ENCODE assay signal across 34 cellular contexts in the genomic region with DNA sequence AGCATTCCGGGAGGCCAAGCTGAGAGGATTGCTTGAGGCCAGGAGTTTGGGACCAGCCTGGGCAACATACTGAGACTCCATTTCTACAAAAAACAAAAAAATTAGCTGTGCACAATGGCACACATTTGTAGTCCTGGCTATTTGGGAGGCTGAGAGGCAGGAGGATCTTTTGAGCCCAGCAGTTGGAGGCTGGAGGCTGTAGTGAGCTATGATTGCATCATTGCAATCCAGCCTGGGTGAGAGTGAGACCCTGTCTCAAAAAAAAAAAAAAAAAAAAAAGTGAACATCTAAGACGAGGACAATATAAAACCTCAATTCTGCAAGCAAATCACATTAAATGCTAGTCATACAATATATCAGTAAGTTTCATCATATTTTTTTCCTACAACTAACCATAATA.
"Had no signal": no experiment of that assay in that cellular context is flagged by ENCODE, and none has a peak within 500 bp of the region (broad histone marks: within the 10 kb centered on the region; RNA-seq: fewer than 3 reads in every experiment).

No MANE protein-coding gene starts in this region.

- H3K9me3 ChIP-seq: MG63 had no signal

- H3K4me3 ChIP-seq: MG63 had no signal

- H3K27me3 ChIP-seq: MG63 had no signal

- DNase-seq: Karpas-422, Kasumi-1, MG63, MM.1S, MV-4-11, NCI-H1048, NCI-H1092, NCI-H1092 treated with DMSO at 0.1 percent for 48 hours, NCI-H1105, NCI-H1105 treated with DMSO at 0.1 percent for 48 hours, NCI-H1417, NCI-H1417 treated with DMSO at 0.1 percent for 48 hours, NCI-H1436, NCI-H1436 treated with DMSO at 0.1 percent for 48 hours, NCI-H146, NCI-H1694, NCI-H1694 treated with DMSO at 0.1 percent for 48 hours, NCI-H187, NCI-H187 treated with DMSO at 0.1 percent for 48 hours, NCI-H1930, NCI-H2029, NCI-H2029 treated with DMSO at 0.1 percent for 48 hours, NCI-H2081, NCI-H2081 treated with DMSO at 0.1 percent for 48 hours, NCI-H2107, NCI-H2171, NCI-H2171 treated with DMSO at 0.1 percent for 48 hours, NCI-H2227 treated with DMSO at 0.1 percent for 48 hours, NCI-H226, NCI-H345, NCI-H446, NCI-H446 treated with DMSO at 0.1 percent for 48 hours, NCI-H510A, NCI-H510A treated with DMSO at 0.1 percent for 48 hours had no signal
